Comparison of ENCODE assay signal across 8 cellular contexts in the genomic region with DNA sequence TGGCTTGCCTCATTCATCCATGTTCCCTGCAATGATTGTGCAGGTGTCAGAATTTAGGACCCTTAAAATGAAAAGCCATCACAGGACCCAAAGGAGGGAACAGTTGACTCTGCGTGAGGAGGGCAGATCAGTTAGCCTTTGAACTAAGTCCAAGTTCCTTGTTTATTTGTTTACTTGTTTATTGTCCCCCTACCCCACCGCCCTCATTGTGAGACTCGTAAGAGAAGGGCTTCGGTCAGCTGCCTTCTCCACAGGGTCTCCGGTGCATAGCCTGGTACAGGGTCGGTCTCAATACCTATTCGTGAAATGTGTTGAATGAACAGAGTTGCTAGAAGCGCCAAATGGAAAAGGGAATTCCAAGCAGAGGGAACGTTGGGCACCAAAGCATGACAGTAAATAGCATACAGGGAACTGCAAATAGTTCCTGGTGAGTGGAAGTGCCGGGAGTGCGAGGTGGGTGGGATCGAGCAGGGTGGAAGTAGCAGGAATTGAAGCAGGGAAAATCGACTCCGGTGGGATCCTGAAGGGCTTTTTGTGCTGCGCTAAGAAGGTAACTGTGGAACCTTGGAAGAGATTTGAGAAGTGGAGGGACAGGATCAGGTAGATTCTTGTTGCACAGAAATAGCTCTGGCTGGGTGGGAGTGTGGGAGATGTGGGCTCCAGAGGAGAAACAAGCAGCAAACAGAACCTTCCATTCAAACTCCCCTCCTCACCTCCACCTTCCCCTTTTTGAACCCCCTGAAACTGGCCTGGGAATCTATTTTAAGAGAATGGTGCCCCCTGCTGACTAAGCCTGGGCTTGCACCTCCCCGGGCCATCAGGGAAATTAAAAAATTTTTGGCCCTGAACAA. TPM values are rescaled to one million over a fixed set of nuclear protein-coding genes. Genes with fewer than 3 reads are reported as not detected.
DNase-seq lines count a peak whose midpoint lies in the region; ATAC-seq and TF ChIP-seq lines count a peak whose summit lies in the region.

No MANE protein-coding gene starts in this region.

- no peak overlapping the region for H3K9ac ChIP-seq in SU-DHL-6 (ENCODE audit: low read length)
- no peak overlapping the region for H3K9ac ChIP-seq in smooth muscle cell (ENCODE audit: low read depth)

- no peaks in the 10 kb centered on the region for H3K27me3 Mint-ChIP-seq in activated naive CD8-positive, alpha-beta T cell treated with anti-CD3 and anti-CD28 coated beads, Interleukin-2, amount 10 ng/mL, durations not matched to agents 7 days and 5 days

- H3K4me3 ChIP-seq in SU-DHL-6 (ENCODE audit: insufficient read depth, low read length, poor library complexity, severe bottlenecking) (no peak overlapping the region), hepatocyte (no peak overlapping the region), smooth muscle cell (no peak overlapping the region)

- H3F3A ChIP-seq in SU-DHL-6 (ENCODE audit: insufficient read depth): no peaks in the 10 kb centered on the region
- peaks cover 17% of the 10 kb centered on the region for H3F3A ChIP-seq in smooth muscle cell (ENCODE audit: low read depth)

- peaks cover 37% of the 10 kb centered on the region for H3K4me1 Mint-ChIP-seq in activated naive CD8-positive, alpha-beta T cell treated with anti-CD3 and anti-CD28 coated beads, Interleukin-2, amount 10 ng/mL, durations not matched to agents 7 days and 5 days

- peak; percentile 16 for ATAC-seq in activated naive CD8-positive, alpha-beta T cell treated with anti-CD3 and anti-CD28 coated beads, Interleukin-2, amount 10 ng/mL, durations not matched to agents 7 days and 5 days (ENCODE audit: low read depth)
- ATAC-seq in HG02763 (IDR thresholded peaks at IDR 0.05; ENCODE audit: unreplicated experiment): no peak

- H3K27me3 ChIP-seq in SU-DHL-6 (ENCODE audit: low read length): no peaks in the 10 kb centered on the region
- peaks cover 5% of the 10 kb centered on the region for H3K27me3 ChIP-seq in hepatocyte
- H3K27me3 ChIP-seq in smooth muscle cell (ENCODE audit: low read depth): no peaks in the 10 kb centered on the region

- no peaks in the 10 kb centered on the region for H3K9me2 ChIP-seq in SU-DHL-6 (replicated peaks; ENCODE audit: insufficient read depth, low read length)
- no peaks in the 10 kb centered on the region for H3K9me2 ChIP-seq in hepatocyte (replicated peaks; ENCODE audit: insufficient read depth)

- WGBS in hepatocyte (ENCODE audit: low lambda C conversion rate, missing lambda C conversion rate): 38% methylated on average over 16 of the region's 16 CpGs
- 55% methylated on average over 16 of the region's 16 CpGs for WGBS in smooth muscle cell (ENCODE audit: low lambda C conversion rate)

- H3K4me1 ChIP-seq in hepatocyte (ENCODE audit: insufficient read depth): no peaks in the 10 kb centered on the region
- H3K4me1 ChIP-seq in smooth muscle cell (ENCODE audit: low read depth): peaks cover 8% of the 10 kb centered on the region

- no peak overlapping the region for H2AFZ ChIP-seq in SU-DHL-6 (ENCODE audit: low read depth, low read length, severe bottlenecking)
- no peak overlapping the region for H2AFZ ChIP-seq in hepatocyte
- no peak overlapping the region for H2AFZ ChIP-seq in smooth muscle cell (ENCODE audit: low read depth)

- H3K27ac ChIP-seq in SU-DHL-6 (ENCODE audit: low read depth, low read length) (no peak overlapping the region), hepatocyte (no peak overlapping the region), smooth muscle cell (ENCODE audit: low read depth) (no peak overlapping the region)

- peak; percentile 97 for TF ChIP-seq CTCF in SU-DHL-6 (IDR thresholded peaks at IDR 0.05; ENCODE audit: insufficient read depth, low read length, poor library complexity, severe bottlenecking)
- TF ChIP-seq CTCF in hepatocyte (IDR thresholded peaks at IDR 0.05; ENCODE audit: poor library complexity): peak; percentile 98
- peak; percentile 96 for TF ChIP-seq CTCF in smooth muscle cell (IDR thresholded peaks at IDR 0.05; ENCODE audit: borderline replicate concordance, insufficient read depth, poor library complexity, severe bottlenecking)

- no peaks in the 10 kb centered on the region for H3K79me2 ChIP-seq in SU-DHL-6 (ENCODE audit: insufficient read depth, low read length)
- H3K79me2 ChIP-seq in hepatocyte: no peaks in the 10 kb centered on the region
- no peaks in the 10 kb centered on the region for H3K79me2 ChIP-seq in smooth muscle cell (ENCODE audit: low read depth)

- peak overlapping the region; percentile 63 for H3K4me3 Mint-ChIP-seq in activated naive CD8-positive, alpha-beta T cell treated with anti-CD3 and anti-CD28 coated beads, Interleukin-2, amount 10 ng/mL, durations not matched to agents 7 days and 5 days

- H4K20me1 ChIP-seq in SU-DHL-6 (ENCODE audit: low read depth, low read length) (no peaks in the 10 kb centered on the region), hepatocyte (ENCODE audit: insufficient read depth, poor library complexity, severe bottlenecking) (no peaks in the 10 kb centered on the region), smooth muscle cell (ENCODE audit: low read depth) (no peaks in the 10 kb centered on the region)

- H3K36me3 ChIP-seq in SU-DHL-6 (ENCODE audit: low read length) (no peaks in the 10 kb centered on the region), hepatocyte (replicated peaks; ENCODE audit: insufficient read depth, low read depth) (no peaks in the 10 kb centered on the region), smooth muscle cell (ENCODE audit: low read depth) (no peaks in the 10 kb centered on the region)

- peak overlapping the region; percentile 92 for H3K27ac Mint-ChIP-seq in activated naive CD8-positive, alpha-beta T cell treated with anti-CD3 and anti-CD28 coated beads, Interleukin-2, amount 10 ng/mL, durations not matched to agents 7 days and 5 days

- H3K4me2 ChIP-seq in SU-DHL-6 (ENCODE audit: low read depth, low read length, poor library complexity, severe bottlenecking) (no peak overlapping the region), hepatocyte (no peak overlapping the region), smooth muscle cell (no peak overlapping the region)

- no peaks in the 10 kb centered on the region for H3K9me3 ChIP-seq in SU-DHL-6 (ENCODE audit: insufficient read depth, low read length)
- H3K9me3 ChIP-seq in hepatocyte (ENCODE audit: low read depth): no peaks in the 10 kb centered on the region
- no peaks in the 10 kb centered on the region for H3K9me3 ChIP-seq in smooth muscle cell (replicated peaks; ENCODE audit: low read depth)

- H3K9me3 Mint-ChIP-seq in activated naive CD8-positive, alpha-beta T cell treated with anti-CD3 and anti-CD28 coated beads, Interleukin-2, amount 10 ng/mL, durations not matched to agents 7 days and 5 days: no peaks in the 10 kb centered on the region

- DNase-seq in COR-L47 (lab: John Stamatoyannopoulos, UW) (peak; percentile 9), HuH-7.5 (ENCODE audit: low spot score) (peak; percentile 39), hepatocyte (ENCODE audit: low spot score) (peak; percentile 66), smooth muscle cell (lab: John Stamatoyannopoulos, UW; ENCODE audit: unreplicated experiment) (no peak), NCI-H446 treated with DMSO at 0.1 percent for 48 hours (lab: John Stamatoyannopoulos, UW) (no peak)
- DNase-seq in activated naive CD8-positive, alpha-beta T cell treated with anti-CD3 and anti-CD28 coated beads, Interleukin-2, amount 10 ng/mL, durations not matched to agents 7 days and 5 days: peak; percentile 81

- POLR2A ChIA-PET in activated naive CD8-positive, alpha-beta T cell treated with anti-CD3 and anti-CD28 coated beads, Interleukin-2, amount 10 ng/mL, durations not matched to agents 7 days and 5 days (lab: Charles Lee): interaction anchor here (1.1 to 4.0 kb wide), 4 partner anchors 18 to 125 kb away, joined by 5 to 33 read pairs (median 8); partner anchors contain the start of genes NXPH3 and SPOP

- H3K36me3 Mint-ChIP-seq in activated naive CD8-positive, alpha-beta T cell treated with anti-CD3 and anti-CD28 coated beads, Interleukin-2, amount 10 ng/mL, durations not matched to agents 7 days and 5 days: peaks cover 11% of the 10 kb centered on the region

RNA-seq across cellular contexts. Expression of gene SLC35B1, which starts 12.7 kb away (rescaled TPM):
- 10 to 100 TPM; 45.9 to 48.5 TPM for total RNA-seq in activated naive CD8-positive, alpha-beta T cell treated with anti-CD3 and anti-CD28 coated beads, Interleukin-2, amount 10 ng/mL, durations not matched to agents 7 days and 5 days
- 99.8 and 141 TPM in 2 replicates for total RNA-seq in hepatocyte
- 98.1 and 113 TPM in 2 replicates for polyA plus RNA-seq in hepatocyte
- total RNA-seq in smooth muscle cell: 116 and 126 TPM in 2 replicates
- 98.9 and 111 TPM in 2 replicates for polyA plus RNA-seq in smooth muscle cell

RNA-seq across cellular contexts. Expression of gene SPOP, which starts 17.2 kb away (rescaled TPM):
- 10 to 100 TPM; 49.6 to 60.6 TPM for total RNA-seq in activated naive CD8-positive, alpha-beta T cell treated with anti-CD3 and anti-CD28 coated beads, Interleukin-2, amount 10 ng/mL, durations not matched to agents 7 days and 5 days
- 46.5 and 51.2 TPM in 2 replicates for total RNA-seq in hepatocyte
- polyA plus RNA-seq in hepatocyte: 65.7 and 77.3 TPM in 2 replicates
- 36.5 and 55.0 TPM in 2 replicates for total RNA-seq in smooth muscle cell
- 54.9 and 69.8 TPM in 2 replicates for polyA plus RNA-seq in smooth muscle cell

Comparison
In these comparisons a context has a peak if more than half of its experiments do, and no peak if none do; other contexts are left out.
1. DNase-seq: peak in COR-L47 (single experiment), HuH-7.5 (single experiment), activated naive CD8-positive, alpha-beta T cell treated with anti-CD3 and anti-CD28 coated beads, Interleukin-2, amount 10 ng/mL, durations not matched to agents 7 days and 5 days (single experiment) and hepatocyte (single experiment); none in smooth muscle cell (single experiment) and NCI-H446 treated with DMSO at 0.1 percent for 48 hours (single experiment).
2. Peak in every context shown above with its lines, with median percentiles within 50 percentile points of each other: CTCF ChIP-seq.